In the genomic region with DNA sequence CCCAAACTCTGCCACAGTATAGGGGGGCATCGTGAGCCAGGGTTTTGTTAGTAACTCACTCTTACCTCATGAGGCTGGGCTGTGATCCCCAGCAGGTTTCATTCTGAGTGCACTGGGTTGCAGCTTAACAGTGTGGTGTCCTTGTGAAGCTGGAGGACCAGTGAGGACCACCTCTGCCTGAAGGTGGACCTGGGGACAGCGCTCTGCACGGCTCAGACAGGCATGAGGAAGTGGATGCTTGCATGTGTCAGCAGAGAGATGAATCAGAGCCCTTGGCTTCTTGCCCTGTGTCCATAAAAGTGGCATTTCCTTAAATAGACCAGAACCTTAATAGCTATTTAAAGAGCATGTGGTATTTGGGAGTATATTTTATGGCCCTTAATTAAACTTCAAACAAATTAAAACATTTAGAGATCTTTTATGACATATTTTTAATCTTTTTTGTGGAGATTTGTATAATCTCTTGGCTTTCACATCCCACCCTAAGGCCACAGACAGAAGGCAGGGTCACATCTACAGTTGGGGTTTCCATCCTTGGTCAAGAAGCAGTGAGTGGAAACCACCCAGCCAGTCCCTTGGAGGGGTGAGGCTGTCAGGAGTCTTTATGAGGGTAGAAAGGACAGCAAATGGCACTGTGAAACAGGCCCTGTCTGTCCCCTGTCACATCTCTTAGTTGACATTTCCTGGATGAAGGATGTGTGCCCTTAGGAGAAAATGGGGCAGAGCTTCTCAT, we compare ENCODE assay signal across 8 cellular contexts. TPM values are rescaled to one million over a fixed set of nuclear protein-coding genes. Genes with fewer than 3 reads are reported as not detected.
DNase-seq lines count a peak whose midpoint lies in the region; ATAC-seq and TF ChIP-seq lines count a peak whose summit lies in the region.

No MANE protein-coding gene starts in this region.

- no peaks in the 10 kb centered on the region for H3K9me3 ChIP-seq in CD4-positive, alpha-beta memory T cell (ENCODE audit: control insufficient read depth in 1 of 2, low read length in 2 of 2)
- H3K9me3 ChIP-seq in mucosa of rectum (ENCODE audit: control insufficient read depth in 2 of 2, low read length in 2 of 2): no peaks in the 10 kb centered on the region
- H3K9me3 ChIP-seq in CD8-positive, alpha-beta T cell (ENCODE audit: low read length): no peaks in the 10 kb centered on the region

- peaks cover 15 to 35% (median 21%) of the 10 kb centered on the region in 4 donors for H3K4me1 Mint-ChIP-seq in CD4-positive, alpha-beta memory T cell
- peaks cover 35 to 36% of the 10 kb centered on the region in 2 donors for H3K4me1 Mint-ChIP-seq in effector memory CD8-positive, alpha-beta T cell (ENCODE audit: low read depth in 2 of 2)
- peaks cover 23% of the 10 kb centered on the region for H3K4me1 Mint-ChIP-seq in CD8-positive, alpha-beta T cell (ENCODE audit: low read depth)

- no peak overlapping the region for H3K27ac ChIP-seq in CD4-positive, alpha-beta memory T cell (ENCODE audit: low read depth, low read length)
- peak overlapping the region; percentile 52 to 58 for H3K27ac ChIP-seq in mucosa of rectum (ENCODE audit: low read depth in 2 of 2, low read length in 2 of 2)
- H3K27ac ChIP-seq in CD8-positive, alpha-beta T cell (ENCODE audit: low read depth, low read length): no peak overlapping the region

- CTCF ChIA-PET in CD4-positive, alpha-beta memory T cell (lab: Charles Lee; ENCODE audit: partially characterized antibody): no interaction called here
- CTCF ChIA-PET in CD8-positive, alpha-beta T cell (lab: Charles Lee): interaction anchor here (1.2 kb wide), 1 partner anchor 21 kb away, joined by 3 read pairs; no protein-coding TSS in a partner anchor

- peaks cover 15 to 34% of the 10 kb centered on the region in 2 donors for H3K36me3 Mint-ChIP-seq in CD4-positive, alpha-beta memory T cell
- peaks cover 4% of the 10 kb centered on the region for H3K36me3 Mint-ChIP-seq in effector memory CD8-positive, alpha-beta T cell (ENCODE audit: insufficient read depth)
- peaks cover 57% of the 10 kb centered on the region for H3K36me3 Mint-ChIP-seq in CD8-positive, alpha-beta T cell

- POLR2A ChIA-PET in CD4-positive, alpha-beta memory T cell (lab: Charles Lee; ENCODE audit: partially characterized antibody): no interaction called here
- POLR2A ChIA-PET in CD8-positive, alpha-beta T cell (lab: Charles Lee): no interaction called here

- no peak overlapping the region for H3K4me3 ChIP-seq in CD4-positive, alpha-beta memory T cell (ENCODE audit: low read length in 2 of 2)
- H3K4me3 ChIP-seq in HFF-Myc (replicated peaks; ENCODE audit: low read depth, low read length) (no peak overlapping the region), mucosa of rectum (ENCODE audit: low read length in 2 of 2) (no peak overlapping the region)
- H3K4me3 ChIP-seq in CD8-positive, alpha-beta T cell (ENCODE audit: low read depth, low read length): no peak overlapping the region

- H3K4me1 ChIP-seq in CD4-positive, alpha-beta memory T cell (ENCODE audit: insufficient read depth, low read length): peaks cover 1% of the 10 kb centered on the region
- H3K4me1 ChIP-seq in mucosa of rectum (ENCODE audit: control insufficient read depth in 2 of 2, insufficient read depth in 2 of 2, low read length in 2 of 2): peaks cover 16 to 30% of the 10 kb centered on the region in 2 donors
- H3K4me1 ChIP-seq in CD8-positive, alpha-beta T cell (ENCODE audit: insufficient read depth, low read length): peaks cover 19% of the 10 kb centered on the region

- no peak for ATAC-seq in effector memory CD8-positive, alpha-beta T cell (replicated peaks)
- ATAC-seq in CD8-positive, alpha-beta T cell: no peak
- no peak for ATAC-seq in GM18519 (IDR thresholded peaks at IDR 0.05; ENCODE audit: low FRiP score, unreplicated experiment)

- intact Hi-C loops in CD4-positive, alpha-beta memory T cell (cut with micrococcal nuclease): no loop called here
- intact Hi-C loops in CD8-positive, alpha-beta T cell (cut with DNase I, micrococcal nuclease): no loop called here

- no peak for DNase-seq in CD4-positive, alpha-beta memory T cell
- DNase-seq in HFF-Myc (ENCODE audit: extremely low read depth, low read depth): peak; percentile 98
- peak; percentile 81 for DNase-seq in RPMI8226
- DNase-seq in effector memory CD8-positive, alpha-beta T cell: no peak
- no peak for DNase-seq in CD8-positive, alpha-beta T cell
- DNase-seq in NK-92 (lab: John Stamatoyannopoulos, UW; ENCODE audit: unreplicated experiment): no peak

- no peaks in the 10 kb centered on the region for H3K27me3 Mint-ChIP-seq in CD4-positive, alpha-beta memory T cell
- no peaks in the 10 kb centered on the region for H3K27me3 Mint-ChIP-seq in effector memory CD8-positive, alpha-beta T cell
- H3K27me3 Mint-ChIP-seq in CD8-positive, alpha-beta T cell (ENCODE audit: low read depth): no peaks in the 10 kb centered on the region

- H3K27ac Mint-ChIP-seq in CD4-positive, alpha-beta memory T cell: peak overlapping the region in 6 of 7 donors; percentile 3 to 74 (median 52)
- H3K27ac Mint-ChIP-seq in effector memory CD8-positive, alpha-beta T cell: peak overlapping the region; percentile 41 to 78
- no peak overlapping the region for H3K27ac Mint-ChIP-seq in CD8-positive, alpha-beta T cell

- no peak overlapping the region for H3K4me3 Mint-ChIP-seq in CD4-positive, alpha-beta memory T cell
- no peak overlapping the region for H3K4me3 Mint-ChIP-seq in effector memory CD8-positive, alpha-beta T cell
- H3K4me3 Mint-ChIP-seq in CD8-positive, alpha-beta T cell: no peak overlapping the region

- peaks cover 8% of the 10 kb centered on the region for H3K36me3 ChIP-seq in CD4-positive, alpha-beta memory T cell (ENCODE audit: insufficient read depth, low read length)
- H3K36me3 ChIP-seq in mucosa of rectum (ENCODE audit: control insufficient read depth in 2 of 2, insufficient read depth in 2 of 2, low read length in 2 of 2): peaks cover 11 to 25% of the 10 kb centered on the region in 2 donors
- peaks cover 6% of the 10 kb centered on the region for H3K36me3 ChIP-seq in CD8-positive, alpha-beta T cell (ENCODE audit: insufficient read depth, low read length)

- no peak for TF ChIP-seq CTCF in HFF-Myc (IDR thresholded peaks at IDR 0.05; ENCODE audit: low read depth, low read length, missing control alignments)
- no peak for TF ChIP-seq CTCF in CD8-positive, alpha-beta T cell (IDR thresholded peaks at IDR 0.05)

- peaks cover 0 to 1% (median 0%) of the 10 kb centered on the region in 8 donors for H3K9me3 Mint-ChIP-seq in CD4-positive, alpha-beta memory T cell
- H3K9me3 Mint-ChIP-seq in effector memory CD8-positive, alpha-beta T cell: no peaks in the 10 kb centered on the region
- H3K9me3 Mint-ChIP-seq in CD8-positive, alpha-beta T cell: no peaks in the 10 kb centered on the region

- H3K27me3 ChIP-seq in CD4-positive, alpha-beta memory T cell (ENCODE audit: insufficient read depth, low read length): no peaks in the 10 kb centered on the region
- H3K27me3 ChIP-seq in mucosa of rectum (ENCODE audit: control insufficient read depth in 2 of 2, insufficient read depth in 2 of 2, low read length in 2 of 2): no peaks in the 10 kb centered on the region
- no peaks in the 10 kb centered on the region for H3K27me3 ChIP-seq in CD8-positive, alpha-beta T cell (ENCODE audit: insufficient read depth, low read length)

- H3K9ac ChIP-seq in mucosa of rectum (ENCODE audit: low read depth in 1 of 2, low read length in 2 of 2): peak overlapping the region in 1 of 2 donors; percentile 11

RNA-seq across cellular contexts. Expression of gene ADORA2A, which starts 24.8 kb away (rescaled TPM):
- 10 to 100 TPM; 34.5 to 35.0 TPM for total RNA-seq in CD4-positive, alpha-beta memory T cell
- polyA plus RNA-seq in CD4-positive, alpha-beta memory T cell: 10 to 100 TPM; 66.7 to 74.7 TPM
- total RNA-seq in CD8-positive, alpha-beta T cell: 10 to 100 TPM; 15.9 to 17.2 TPM

Comparison
In these comparisons a context has a peak if more than half of its experiments do, and no peak if none do; other contexts are left out.
1. DNase-seq: peak in HFF-Myc (single experiment) and RPMI8226 (single experiment); none in CD4-positive, alpha-beta memory T cell (0 of 5), effector memory CD8-positive, alpha-beta T cell (0 of 3), CD8-positive, alpha-beta T cell (0 of 7) and NK-92 (single experiment).
2. H3K27ac ChIP-seq: peak in mucosa of rectum (2 of 2); none in CD4-positive, alpha-beta memory T cell (single experiment) and CD8-positive, alpha-beta T cell (single experiment).